ENCODE assay signal across 1 cellular context in genomic region chr9:114898741-114899140, GRCh38.
TF ChIP-seq lines count a peak whose summit lies in the region.

No MANE protein-coding gene starts in this region.

TF ChIP-seq in GM23338, 12 proteins besides CTCF, POLR2A, EP300 and RAD21 (continued from another document):
- TF ChIP-seq REST (IDR thresholded peaks at IDR 0.05; ENCODE audit: unreplicated experiment) = no peak
TF ChIP-seq in GM23338: peak in this region for 0.
